8 cellular contexts compared by ENCODE assay signal in the genomic region with DNA sequence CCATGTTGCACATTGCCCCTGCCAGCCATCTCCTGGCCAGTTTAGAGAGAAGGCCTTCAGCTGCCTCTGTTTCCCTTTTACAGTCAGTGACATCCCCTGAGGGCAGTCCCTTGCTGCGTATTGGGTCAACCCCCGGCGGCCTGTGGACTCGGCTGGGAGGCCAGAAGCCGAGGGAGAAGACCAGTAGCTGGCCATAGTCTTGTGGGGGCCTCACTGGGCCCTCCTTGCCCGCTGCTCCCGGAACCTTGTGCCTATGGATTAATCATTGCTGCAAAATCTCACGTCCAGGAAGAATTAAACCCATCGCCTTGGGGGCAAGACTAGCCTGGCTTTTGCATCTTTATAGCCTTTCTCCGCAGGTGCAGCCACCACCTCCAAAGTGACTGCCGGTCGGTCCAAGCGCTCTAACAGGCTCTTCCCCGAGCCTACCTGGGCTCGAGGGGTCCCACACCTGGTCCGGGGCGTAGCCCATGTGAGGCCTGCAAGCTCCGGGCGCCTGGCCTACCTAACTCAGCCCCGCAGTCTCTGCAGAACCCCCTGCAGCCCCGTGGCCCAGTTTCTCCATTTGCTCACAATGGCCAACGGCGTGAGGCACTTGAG. TPM values are rescaled to one million over a fixed set of nuclear protein-coding genes. Genes with fewer than 3 reads are reported as not detected.
DNase-seq lines count a peak whose midpoint lies in the region; ATAC-seq, FAIRE-seq and TF ChIP-seq lines count a peak whose summit lies in the region.

No MANE protein-coding gene starts in this region.

- TF ChIP-seq EP300 in H1 (IDR thresholded peaks at IDR 0.05; ENCODE audit: borderline replicate concordance in 1 of 2, low read depth in 2 of 2, low read length in 2 of 2), result no peak

- no peak for ATAC-seq in CD4-positive, CD25-positive, alpha-beta regulatory T cell (ENCODE audit: low read depth in 2 of 2)
- ATAC-seq in HG03097 (IDR thresholded peaks at IDR 0.05; ENCODE audit: low FRiP score, unreplicated experiment) (no peak), esophagus mucosa (no peak)

- peak overlapping the region; percentile 100 for H4K5ac ChIP-seq in H1 (ENCODE audit: insufficient read length, low read depth, low read length)

- H3K9ac ChIP-seq in Karpas-422 (ENCODE audit: low read length) (peak overlapping the region; percentile 90), H1 (replicated peaks in 1 of 4; ENCODE audit: extremely low read depth in 1 of 4, low read depth in 3 of 4, low read length in 3 of 4) (peak overlapping the region; percentile 86 to 96 (median 94))

- H3K23me2 ChIP-seq in H1 (ENCODE audit: low read depth, low read length), result peaks cover 10% of the 10 kb centered on the region

- no peak overlapping the region for H3K14ac ChIP-seq in H1 (ENCODE audit: insufficient read length)

- H3K4me3 ChIP-seq in CD4-positive, CD25-positive, alpha-beta regulatory T cell (ENCODE audit: low read depth, low read length), result peak overlapping the region; percentile 57
- H3K4me3 ChIP-seq in Karpas-422 (ENCODE audit: low read length), result peak overlapping the region; percentile 75
- peak overlapping the region; percentile 47 to 92 (median 76) for H3K4me3 ChIP-seq in H1 (ENCODE audit: extremely low read depth in 1 of 4, insufficient read depth in 2 of 4, low read depth in 3 of 4, low read length in 4 of 4)
- H3K4me3 ChIP-seq in neuron (ENCODE audit: low read length), result peak overlapping the region; percentile 58

- peak overlapping the region; percentile 99 for H4K8ac ChIP-seq in H1 (ENCODE audit: extremely low read depth, insufficient read depth, low read length)

- peaks cover 0 to 22% (median 15%) of the 10 kb centered on the region in 4 donors for H3K4me1 Mint-ChIP-seq in CD4-positive, CD25-positive, alpha-beta regulatory T cell

- no peak overlapping the region for H3K23ac ChIP-seq in H1 (ENCODE audit: insufficient read length)

- H2BK120ac ChIP-seq in H1 (replicated peaks; ENCODE audit: low read depth, low read length), result peak overlapping the region; percentile 91

- H3K36me3 ChIP-seq in CD4-positive, CD25-positive, alpha-beta regulatory T cell (ENCODE audit: control insufficient read depth, insufficient read depth, low read length), result no peaks in the 10 kb centered on the region
- H3K36me3 ChIP-seq in Karpas-422 (ENCODE audit: insufficient read depth, low read length) (no peaks in the 10 kb centered on the region; the same call in 1 of the 2 replicates), H1 (ENCODE audit: control insufficient read depth in 2 of 4, insufficient read depth in 4 of 4, low read length in 3 of 4) (peaks cover 8 to 33% (median 12%) of the 10 kb centered on the region in 4 experiments), neuron (ENCODE audit: insufficient read depth, low read length) (no peaks in the 10 kb centered on the region)

- peak overlapping the region; percentile 99 for H3K18ac ChIP-seq in H1 (ENCODE audit: extremely low read depth, low read length)

- H2AK5ac ChIP-seq in H1 (ENCODE audit: low read depth, low read length), result peak overlapping the region; percentile 79

- H3K9me2 ChIP-seq in Karpas-422 (replicated peaks; ENCODE audit: insufficient read depth, low read length), result no peaks in the 10 kb centered on the region

- TF ChIP-seq RAD21 in H1 (IDR thresholded peaks at IDR 0.05 in 1 of 2, conservative IDR thresholded peaks at IDR 0.05 in 1 of 2; ENCODE audit: low read depth in 2 of 2, low read length in 2 of 2), result no peak

- H3K4me3 Mint-ChIP-seq in CD4-positive, CD25-positive, alpha-beta regulatory T cell, result peak overlapping the region; percentile 75 to 91 (median 84)

- peaks cover 31% of the 10 kb centered on the region for H3K27me3 Mint-ChIP-seq in CD4-positive, CD25-positive, alpha-beta regulatory T cell

- H3K79me2 ChIP-seq in Karpas-422 (ENCODE audit: low read length) (no peaks in the 10 kb centered on the region), H1 (ENCODE audit: control insufficient read depth in 1 of 2, insufficient read depth in 2 of 2, low read length in 2 of 2) (peaks cover 0 to 28% of the 10 kb centered on the region in 2 experiments; a peak in 2 of 4 replicates)

- H2BK15ac ChIP-seq in H1 (ENCODE audit: low read length), result peak overlapping the region; percentile 99

- FAIRE-seq in H1 (lab: Jason Lieb, UNC), result no peak

- peak overlapping the region; percentile 99 for H4K91ac ChIP-seq in H1 (replicated peaks; ENCODE audit: insufficient read length, low read length)

- no peaks in the 10 kb centered on the region for H3K27me3 ChIP-seq in CD4-positive, CD25-positive, alpha-beta regulatory T cell (ENCODE audit: control insufficient read depth, insufficient read depth, low read length)
- H3K27me3 ChIP-seq in Karpas-422 (ENCODE audit: low read length) (no peaks in the 10 kb centered on the region), H1 (replicated peaks in 1 of 4; ENCODE audit: control insufficient read depth in 3 of 4, extremely low read depth in 1 of 4, insufficient read depth in 3 of 4, low read length in 3 of 4) (no peaks in the 10 kb centered on the region), neuron (ENCODE audit: insufficient read depth, low read length) (peaks cover 22% of the 10 kb centered on the region)

- peak overlapping the region; percentile 61; the same call in 1 of the 2 replicates for H2AFZ ChIP-seq in Karpas-422 (ENCODE audit: low read length)
- no peak overlapping the region for H2AFZ ChIP-seq in H1 (ENCODE audit: low read length)
- H2AFZ ChIP-seq in neuron (ENCODE audit: low read depth, low read length), result peak overlapping the region; percentile 86

- H3K27ac ChIP-seq in CD4-positive, CD25-positive, alpha-beta regulatory T cell (ENCODE audit: insufficient read depth, low read length, poor library complexity, severe bottlenecking), result peak overlapping the region; percentile 57
- H3K27ac ChIP-seq in Karpas-422 (ENCODE audit: low read length), result peak overlapping the region; percentile 70; the same call in 1 of the 2 replicates
- peak overlapping the region; percentile 97 for H3K27ac ChIP-seq in H1 (ENCODE audit: low read depth, low read length)

- H3K79me1 ChIP-seq in H1 (ENCODE audit: low read depth, low read length), result no peaks in the 10 kb centered on the region; the same call in 1 of the 2 replicates

- no peak for DNase-seq in CD4-positive, CD25-positive, alpha-beta regulatory T cell
- DNase-seq in Karpas-422, result no peak
- no peak for DNase-seq in H1 (ENCODE audit: low read depth in 1 of 2, low spot score in 2 of 2)
- DNase-seq in KG1 (lab: John Stamatoyannopoulos, UW), result no peak
- DNase-seq in SIG-M5 (lab: John Stamatoyannopoulos, UW), result no peak

- H3K4ac ChIP-seq in H1 (replicated peaks; ENCODE audit: insufficient read length, low read depth, low read length), result peak overlapping the region; percentile 93

- CTCF ChIA-PET in H1 (lab: Charles Lee; ENCODE audit: partially characterized antibody), result interaction anchor here (1.0 to 33.1 kb wide), 8 partner anchors 10 to 70 kb away, joined by 3 to 590 read pairs (median 8); partner anchors contain the start of gene DLL4

- no peaks in the 10 kb centered on the region for H3K36me3 Mint-ChIP-seq in CD4-positive, CD25-positive, alpha-beta regulatory T cell

- H3K4me2 ChIP-seq in Karpas-422 (ENCODE audit: low read depth, low read length, poor library complexity, severe bottlenecking) (peak overlapping the region; percentile 84), H1 (ENCODE audit: insufficient read depth in 1 of 2, low read depth in 2 of 2, low read length in 2 of 2) (peak overlapping the region; percentile 84 to 85)

- TF ChIP-seq CTCF in H1 (IDR thresholded peaks at IDR 0.05; ENCODE audit: control extremely low read depth in 1 of 3, insufficient read depth in 1 of 3, low read depth in 1 of 3, low read length in 3 of 3), result no peak

- peak overlapping the region; percentile 100 for H2BK5ac ChIP-seq in H1 (ENCODE audit: low read depth, low read length)

- H2BK12ac ChIP-seq in H1 (ENCODE audit: low read depth, low read length), result peak overlapping the region; percentile 99; the same call in 1 of the 2 replicates

- 27% methylated on average over 23 of the region's 23 CpGs; no CpG with 5 or more reads in 1 of the 2 experiments for WGBS in H1 (ENCODE audit: extremely low coverage in 1 of 2, insufficient coverage in 1 of 2, insufficient read length in 1 of 2, insufficient replicate concordance in 2 of 2, low coverage in 1 of 2, low lambda C conversion rate in 2 of 2, missing lambda C conversion rate in 1 of 2), 2 experiments

- peak overlapping the region; percentile 99 for H3K56ac ChIP-seq in H1 (replicated peaks; ENCODE audit: insufficient read length, low read depth, low read length)

- H4K20me1 ChIP-seq in Karpas-422 (ENCODE audit: insufficient read depth, low read depth, low read length), result no peaks in the 10 kb centered on the region
- peaks cover 0 to 10% of the 10 kb centered on the region in 2 experiments for H4K20me1 ChIP-seq in H1 (replicated peaks in 1 of 2; ENCODE audit: control insufficient read depth in 1 of 2, insufficient read depth in 2 of 2, low read length in 2 of 2)

- H3K9me3 ChIP-seq in CD4-positive, CD25-positive, alpha-beta regulatory T cell (ENCODE audit: control insufficient read depth in 2 of 2, low read length in 2 of 2), result no peaks in the 10 kb centered on the region
- H3K9me3 ChIP-seq in Karpas-422 (ENCODE audit: low read length), result no peaks in the 10 kb centered on the region
- no peaks in the 10 kb centered on the region for H3K9me3 ChIP-seq in H1 (ENCODE audit: insufficient read depth in 2 of 2, low read depth in 1 of 2, low read length in 1 of 2)
- no peaks in the 10 kb centered on the region for H3K9me3 ChIP-seq in neuron (ENCODE audit: low read length)

- no peak; a peak in 1 of 3 replicates for TF ChIP-seq POLR2A in H1 (IDR thresholded peaks at IDR 0.05; ENCODE audit: control extremely low read depth in 1 of 2, low read depth in 2 of 2, low read length in 2 of 2)

- H3K27ac Mint-ChIP-seq in CD4-positive, CD25-positive, alpha-beta regulatory T cell, result peak overlapping the region in 1 of 3 donors; percentile 55

- 0 out of 2 replicates have a peak overlapping the region, but pooled peaks have one; percentile 24 for H2BK20ac ChIP-seq in H1 (ENCODE audit: low read length)

- H3K4me1 ChIP-seq in CD4-positive, CD25-positive, alpha-beta regulatory T cell (ENCODE audit: control insufficient read depth, insufficient read depth, low read length, poor library complexity, severe bottlenecking), result peaks cover 15% of the 10 kb centered on the region
- H3K4me1 ChIP-seq in Karpas-422 (ENCODE audit: low read length) (peaks cover 26% of the 10 kb centered on the region), H1 (replicated peaks in 1 of 4; ENCODE audit: control insufficient read depth in 3 of 4, insufficient read depth in 4 of 4, low read length in 3 of 4) (peaks cover 2 to 20% (median 12%) of the 10 kb centered on the region in 4 experiments), neuron (ENCODE audit: insufficient read depth, low read length) (no peaks in the 10 kb centered on the region)

- H3K9me3 Mint-ChIP-seq in CD4-positive, CD25-positive, alpha-beta regulatory T cell, result no peaks in the 10 kb centered on the region

- POLR2A ChIA-PET in H1 (lab: Charles Lee; ENCODE audit: partially characterized antibody), result interaction anchor here (0.7 to 43.8 kb wide), 30 partner anchors 0 to 279 kb away, joined by 3 to 1505 read pairs (median 6); partner anchors contain the start of genes CHAC1, CHP1, DLL4 and EXD1

RNA-seq across cellular contexts. Expression of gene CHAC1, which starts 0.9 kb away (rescaled TPM):
- 0.64 TPM for total RNA-seq in CD4-positive, CD25-positive, alpha-beta regulatory T cell
- under 1 TPM in 2 of 4 donors, not detected in 2; 0.26 to 0.45 TPM for polyA plus RNA-seq in CD4-positive, CD25-positive, alpha-beta regulatory T cell
- total RNA-seq in Karpas-422 (2014; rRNA removed; shearing (Covaris generic); ENCODE audit: low replicate concordance), result 41.6 and 45.5 TPM in 2 replicates
- total RNA-seq in H1 (2021; fragmentation: NEBNext Ultra II Directional; extraction: Animal tissue kit (Norgen Biotek cat#: 25700)), result 28.7 and 34.3 TPM in 2 replicates
- polyA plus RNA-seq in H1 (2011; rRNA removed), result 159 and 215 TPM in 2 replicates
- 112 TPM for polyA plus RNA-seq in H1 (2011; cell fraction: cytosol; rRNA removed)
- polyA plus RNA-seq in H1 (2011; cell fraction: nucleus; rRNA removed), result 104 TPM
- 33.4 to 49.1 TPM (median 43.9 TPM) in 4 replicates for polyA plus RNA-seq in H1 (2012, experiment 1 of 2)
- 56.2 TPM for polyA plus RNA-seq in H1 (2012, experiment 2 of 2)
- polyA plus RNA-seq in H1 (2013, experiment 1 of 2), result 17.9 TPM
- polyA plus RNA-seq in H1 (2013, experiment 2 of 2), result 16.9 TPM
- polyA minus RNA-seq in H1 (2011; rRNA and poly(A)+ RNA removed), result 55.7 and 84.0 TPM in 2 replicates
- 89.2 TPM for polyA minus RNA-seq in H1 (2011; cell fraction: cytosol; rRNA and poly(A)+ RNA removed)
- polyA minus RNA-seq in H1 (2011; cell fraction: nucleus; rRNA and poly(A)+ RNA removed), result 65.8 TPM
- total RNA-seq in esophagus mucosa, result 31.8 TPM

RNA-seq across cellular contexts. Expression of gene DLL4, which starts 23.3 kb away (rescaled TPM):
- total RNA-seq in CD4-positive, CD25-positive, alpha-beta regulatory T cell, result not detected
- polyA plus RNA-seq in CD4-positive, CD25-positive, alpha-beta regulatory T cell, result not detected
- total RNA-seq in Karpas-422 (2014; rRNA removed; shearing (Covaris generic); ENCODE audit: low replicate concordance), result 0.36 TPM in 1 of 2 replicates, not detected in the other
- total RNA-seq in H1 (2021; fragmentation: NEBNext Ultra II Directional; extraction: Animal tissue kit (Norgen Biotek cat#: 25700)), result 0.48 and 0.60 TPM in 2 replicates
- 0.22 and 0.23 TPM in 2 replicates for polyA plus RNA-seq in H1 (2011; rRNA removed)
- polyA plus RNA-seq in H1 (2011; cell fraction: cytosol; rRNA removed), result 0.21 TPM
- polyA plus RNA-seq in H1 (2011; cell fraction: nucleus; rRNA removed), result 1.0 TPM
- polyA plus RNA-seq in H1 (2012, experiment 1 of 2), result 0.12 to 0.18 TPM (median 0.17 TPM) in 3 of 4 replicates, not detected in the other
- 0.16 TPM for polyA plus RNA-seq in H1 (2012, experiment 2 of 2)
- polyA plus RNA-seq in H1 (2013, experiment 1 of 2), result 0.20 TPM
- polyA plus RNA-seq in H1 (2013, experiment 2 of 2), result 0.20 TPM
- polyA minus RNA-seq in H1 (2011; rRNA and poly(A)+ RNA removed), result 0.27 and 0.85 TPM in 2 replicates
- polyA minus RNA-seq in H1 (2011; cell fraction: cytosol; rRNA and poly(A)+ RNA removed), result not detected
- polyA minus RNA-seq in H1 (2011; cell fraction: nucleus; rRNA and poly(A)+ RNA removed), result 2.5 TPM
- total RNA-seq in esophagus mucosa, result 1.1 TPM

RNA-seq across cellular contexts. Expression of gene VPS18, which starts 58.2 kb away (rescaled TPM):
- total RNA-seq in CD4-positive, CD25-positive, alpha-beta regulatory T cell, result 26.4 TPM
- polyA plus RNA-seq in CD4-positive, CD25-positive, alpha-beta regulatory T cell, result 10 to 100 TPM; 19.5 to 26.5 (median 22.4) TPM
- total RNA-seq in Karpas-422 (2014; rRNA removed; shearing (Covaris generic); ENCODE audit: low replicate concordance), result 12.6 and 18.1 TPM in 2 replicates
- 31.9 and 32.7 TPM in 2 replicates for total RNA-seq in H1 (2021; fragmentation: NEBNext Ultra II Directional; extraction: Animal tissue kit (Norgen Biotek cat#: 25700))
- 28.9 and 32.9 TPM in 2 replicates for polyA plus RNA-seq in H1 (2011; rRNA removed)
- polyA plus RNA-seq in H1 (2011; cell fraction: cytosol; rRNA removed), result 27.4 TPM
- polyA plus RNA-seq in H1 (2011; cell fraction: nucleus; rRNA removed), result 35.6 TPM
- 19.1 to 31.3 TPM (median 29.5 TPM) in 4 replicates for polyA plus RNA-seq in H1 (2012, experiment 1 of 2)
- polyA plus RNA-seq in H1 (2012, experiment 2 of 2), result 32.6 TPM
- polyA plus RNA-seq in H1 (2013, experiment 1 of 2), result 12.6 TPM
- 11.3 TPM for polyA plus RNA-seq in H1 (2013, experiment 2 of 2)
- 65.4 and 80.3 TPM in 2 replicates for polyA minus RNA-seq in H1 (2011; rRNA and poly(A)+ RNA removed)
- 39.1 TPM for polyA minus RNA-seq in H1 (2011; cell fraction: cytosol; rRNA and poly(A)+ RNA removed)
- 31.4 TPM for polyA minus RNA-seq in H1 (2011; cell fraction: nucleus; rRNA and poly(A)+ RNA removed)
- total RNA-seq in esophagus mucosa, result 10.9 TPM

Comparison
In these comparisons a context has a peak if more than half of its experiments do, and no peak if none do; other contexts are left out.
1. RNA of gene CHAC1, which starts 0.9 kb away (total RNA-seq): 41.6 to 45.5 TPM in Karpas-422, 28.7 to 34.3 TPM in H1 and 31.8 TPM in esophagus mucosa (single experiment); 0.64 TPM in CD4-positive, CD25-positive, alpha-beta regulatory T cell (single experiment); every median in the first group is over 10 times any median in the second.
2. Peak in every context shown above with its lines, with median percentiles within 50 percentile points of each other: H3K27ac ChIP-seq and H3K4me3 ChIP-seq.